Comparison of ENCODE assay signal across 32 cellular contexts in the genomic region with DNA sequence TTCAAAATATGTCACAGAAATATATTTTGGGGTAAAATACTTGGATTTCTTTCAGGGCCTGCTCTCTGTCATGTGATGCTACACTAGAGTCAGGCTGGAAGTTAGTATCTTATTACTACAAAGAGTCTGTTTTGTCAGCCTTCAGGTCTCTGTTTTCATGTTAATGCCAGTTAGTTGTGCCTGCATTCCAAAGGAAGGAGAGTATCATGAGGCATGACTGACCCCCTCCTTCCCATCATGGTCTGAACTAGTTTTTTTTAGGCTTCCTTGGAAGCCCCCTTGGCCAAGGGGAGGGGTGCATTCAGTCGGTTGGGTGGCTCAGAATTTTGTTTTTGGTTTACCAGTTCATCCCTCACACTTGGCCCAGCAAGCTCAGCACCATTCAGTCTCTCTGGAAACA.
"Had no signal": no experiment of that assay in that cellular context is flagged by ENCODE, and none has a peak within 500 bp of the region (broad histone marks: within the 10 kb centered on the region; RNA-seq: fewer than 3 reads in every experiment).

No MANE protein-coding gene starts in this region.

- H3K9me3 Mint-ChIP-seq: stimulated activated effector memory CD8-positive, alpha-beta T cell treated with anti-CD3 and anti-CD28 coated beads, Interleukin-12 subunit alpha, Interleukin-12 subunit beta, amount 100 ng/mL, for 72 hours; stimulated activated naive CD8-positive, alpha-beta T cell treated with anti-CD3 and anti-CD28 coated beads, Interleukin-15, amount 100 ng/mL, for 72 hours; T-helper 2 cell treated with Interferon-gamma antibody and Interleukin-4, amounts not matched to agents 5 μg/mL and 100 μg/mL, for 36 hours had no signal

- H3K4me1 ChIP-seq: body of pancreas, colonic mucosa, gastroesophageal sphincter, pancreas, prostate gland, sigmoid colon, uterus had no signal

- DNase-seq: activated CD4-positive, alpha-beta T cell treated with anti-CD3 and anti-CD28 coated beads for 48 hours; activated CD4-positive, alpha-beta T cell treated with anti-CD3 and anti-CD28 coated beads, Interleukin-2, amount 50 U/mL, for 48 hours; activated CD8-positive, alpha-beta memory T cell treated with anti-CD3 and anti-CD28 coated beads for 24 hours; activated effector memory CD4-positive, alpha-beta T cell treated with Interleukin-2 at 50 U/mL for 16 hours; activated naive CD4-positive, alpha-beta T cell treated with Interleukin-2 at 50 U/mL for 16 hours; anterior cingulate cortex; body of pancreas; cerebellar nuclear complex; colonic mucosa; dorsolateral prefrontal cortex; effector memory CD4-positive, alpha-beta T cell; erythroblast; left cardiac atrium; midbrain; naive thymus-derived CD4-positive, alpha-beta T cell; nucleus accumbens; pancreas; sigmoid colon; small intestine; stimulated activated CD4-positive, alpha-beta T cell treated with anti-CD3 and anti-CD28 coated beads, Interleukin-4, amount 100 ng/mL, for 24 hours; stimulated activated naive CD8-positive, alpha-beta T cell treated with anti-CD3 and anti-CD28 coated beads, Interleukin-15, amount 100 ng/mL, for 72 hours; substantia nigra; T-helper 1 cell; uterus had no signal

- H3K4me2 ChIP-seq: hepatocyte had no signal

- H3K4me3 ChIP-seq: body of pancreas, colonic mucosa, dorsolateral prefrontal cortex, gastroesophageal sphincter, hepatocyte, pancreas, prostate gland, sigmoid colon, uterus had no signal

- H3K36me3 ChIP-seq: colonic mucosa, gastroesophageal sphincter, pancreas, prostate gland, sigmoid colon, uterus had no signal

- H3K27me3 ChIP-seq: body of pancreas, colonic mucosa, gastroesophageal sphincter, hepatocyte, pancreas, sigmoid colon, uterus had no signal

- FAIRE-seq: keratinocyte, pancreas, small intestine had no signal

- H3K27ac Mint-ChIP-seq: activated naive CD8-positive, alpha-beta T cell; naive thymus-derived CD4-positive, alpha-beta T cell; stimulated activated effector memory CD8-positive, alpha-beta T cell treated with anti-CD3 and anti-CD28 coated beads, Interleukin-12 subunit alpha, Interleukin-12 subunit beta, amount 100 ng/mL, for 72 hours; stimulated activated naive CD8-positive, alpha-beta T cell treated with anti-CD3 and anti-CD28 coated beads, Interleukin-15, amount 100 ng/mL, for 72 hours; T-helper 2 cell treated with Interferon-gamma antibody and Interleukin-4, amounts not matched to agents 5 μg/mL and 100 μg/mL, for 36 hours; type B pancreatic cell had no signal

- H3K36me3 Mint-ChIP-seq: activated naive CD8-positive, alpha-beta T cell; naive thymus-derived CD4-positive, alpha-beta T cell; stimulated activated effector memory CD8-positive, alpha-beta T cell treated with anti-CD3 and anti-CD28 coated beads, Interleukin-12 subunit alpha, Interleukin-12 subunit beta, amount 100 ng/mL, for 72 hours had no signal

- H3K27ac ChIP-seq: body of pancreas, colonic mucosa, dorsolateral prefrontal cortex, gastroesophageal sphincter, hepatocyte, pancreas, prostate gland, sigmoid colon, uterus had no signal

- H2AFZ ChIP-seq: hepatocyte had no signal

- H3K9me3 ChIP-seq: body of pancreas, colonic mucosa, pancreas, prostate gland, sigmoid colon had no signal

- H3K79me2 ChIP-seq: hepatocyte had no signal

- H3K4me3 Mint-ChIP-seq: activated naive CD8-positive, alpha-beta T cell; naive thymus-derived CD4-positive, alpha-beta T cell; stimulated activated effector memory CD8-positive, alpha-beta T cell treated with anti-CD3 and anti-CD28 coated beads, Interleukin-12 subunit alpha, Interleukin-12 subunit beta, amount 100 ng/mL, for 72 hours; stimulated activated naive CD8-positive, alpha-beta T cell treated with anti-CD3 and anti-CD28 coated beads, Interleukin-15, amount 100 ng/mL, for 72 hours; T-helper 2 cell treated with Interferon-gamma antibody and Interleukin-4, amounts not matched to agents 5 μg/mL and 100 μg/mL, for 36 hours; type B pancreatic cell had no signal

- H3K4me1 Mint-ChIP-seq: stimulated activated effector memory CD8-positive, alpha-beta T cell treated with anti-CD3 and anti-CD28 coated beads, Interleukin-12 subunit alpha, Interleukin-12 subunit beta, amount 100 ng/mL, for 72 hours; stimulated activated naive CD8-positive, alpha-beta T cell treated with anti-CD3 and anti-CD28 coated beads, Interleukin-15, amount 100 ng/mL, for 72 hours had no signal

- ATAC-seq: body of pancreas; gastroesophageal sphincter; left cardiac atrium; naive thymus-derived CD4-positive, alpha-beta T cell; pancreas; stimulated activated effector memory CD8-positive, alpha-beta T cell treated with anti-CD3 and anti-CD28 coated beads, Interleukin-12 subunit alpha, Interleukin-12 subunit beta, amount 100 ng/mL, for 72 hours; stimulated activated naive CD8-positive, alpha-beta T cell treated with anti-CD3 and anti-CD28 coated beads, Interleukin-15, amount 100 ng/mL, for 72 hours had no signal

- H3K27me3 Mint-ChIP-seq: type B pancreatic cell had no signal
